ENCODE assay signal across 8 cellular contexts in the genomic region with DNA sequence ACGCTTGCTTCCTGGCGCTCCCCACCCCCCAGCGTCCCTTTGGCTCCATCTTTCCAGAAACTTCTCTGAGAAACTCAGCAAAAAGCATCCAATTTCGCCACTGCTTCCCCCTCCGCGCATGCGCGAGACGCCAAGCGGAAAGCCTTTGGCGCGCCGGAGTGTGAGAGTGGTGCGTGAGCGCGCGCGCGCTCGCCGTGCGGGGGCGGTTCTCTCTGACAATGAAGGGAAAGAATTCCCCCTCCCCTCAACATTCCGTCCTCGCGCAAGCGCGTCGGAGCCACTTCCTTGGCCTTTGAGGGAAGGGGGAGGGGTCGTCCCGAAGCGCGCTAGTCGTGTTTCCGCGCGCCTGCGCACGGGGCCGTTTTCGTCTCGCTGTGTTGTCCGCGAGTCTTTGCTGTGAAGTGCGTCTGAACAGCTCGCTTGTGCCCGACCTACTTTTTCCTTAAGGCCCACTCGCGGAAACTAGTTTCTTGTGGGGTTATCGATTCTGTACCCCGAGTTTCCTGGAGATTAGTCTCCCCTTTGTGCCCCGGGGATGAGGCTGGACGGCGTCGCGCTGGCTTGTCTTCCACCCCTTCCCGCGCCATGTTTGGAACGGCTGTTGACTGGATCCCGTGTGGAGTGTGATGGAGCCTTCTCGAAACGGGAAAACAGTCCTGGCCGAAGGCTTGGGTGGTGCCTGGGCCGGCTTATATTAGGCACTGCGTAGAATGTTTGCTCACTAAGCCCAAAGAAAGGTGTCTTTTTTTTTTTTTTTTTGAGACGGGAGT. TPM values are rescaled to one million over a fixed set of nuclear protein-coding genes. Genes with fewer than 3 reads are reported as not detected.
DNase-seq lines count a peak whose midpoint lies in the region; ATAC-seq and TF ChIP-seq lines count a peak whose summit lies in the region.

No MANE protein-coding gene starts in this region.

- peak overlapping the region; percentile 74 for H3K4me3 ChIP-seq in Karpas-422 (ENCODE audit: low read length)
- peak overlapping the region; percentile 68 to 73 (median 71) for H3K4me3 ChIP-seq in Peyer's patch
- peak overlapping the region; percentile 67 to 85 (median 76) for H3K4me3 ChIP-seq in esophagus muscularis mucosa
- H3K4me3 ChIP-seq in muscle layer of colon (ENCODE audit: low read depth in 1 of 2, low read length in 2 of 2): peak overlapping the region; percentile 84

- H3K4me2 ChIP-seq in Karpas-422 (ENCODE audit: low read depth, low read length, poor library complexity, severe bottlenecking): peak overlapping the region; percentile 99

- H2AFZ ChIP-seq in Karpas-422 (ENCODE audit: low read length): peak overlapping the region; percentile 96; the same call in 1 of the 2 replicates

- H3K36me3 ChIP-seq in Karpas-422 (ENCODE audit: insufficient read depth, low read length) (no peaks in the 10 kb centered on the region), Peyer's patch (no peaks in the 10 kb centered on the region), esophagus muscularis mucosa (no peaks in the 10 kb centered on the region), muscle layer of colon (ENCODE audit: insufficient read depth, low read length) (no peaks in the 10 kb centered on the region)

- peak; percentile 68 to 94 for TF ChIP-seq POLR2A in Peyer's patch (IDR thresholded peaks at IDR 0.05)
- peak; percentile 44 for TF ChIP-seq POLR2A in esophagus muscularis mucosa (IDR thresholded peaks at IDR 0.05; ENCODE audit: low read depth)

- 5% methylated on average over 34 of the region's 66 CpGs for WGBS in esophagus muscularis mucosa

- H3K9me2 ChIP-seq in Karpas-422 (replicated peaks; ENCODE audit: insufficient read depth, low read length): no peaks in the 10 kb centered on the region

- no peak for TF ChIP-seq EP300 in esophagus muscularis mucosa (IDR thresholded peaks at IDR 0.05)

- TF ChIP-seq CTCF in Peyer's patch (IDR thresholded peaks at IDR 0.05) (no peak), esophagus muscularis mucosa (IDR thresholded peaks at IDR 0.05) (no peak)

- peaks cover 56% of the 10 kb centered on the region for H3K4me1 ChIP-seq in Karpas-422 (ENCODE audit: low read length)
- H3K4me1 ChIP-seq in Peyer's patch: peaks cover 0 to 12% (median 0%) of the 10 kb centered on the region in 4 donors
- peaks cover 20 to 39% (median 37%) of the 10 kb centered on the region in 4 donors for H3K4me1 ChIP-seq in esophagus muscularis mucosa
- H3K4me1 ChIP-seq in muscle layer of colon (ENCODE audit: insufficient read depth, low read length): peaks cover 10% of the 10 kb centered on the region

- H3K27ac ChIP-seq in Karpas-422 (ENCODE audit: low read length): peak overlapping the region; percentile 92
- H3K27ac ChIP-seq in Peyer's patch: peak overlapping the region; percentile 96 to 99 (median 98)
- H3K27ac ChIP-seq in esophagus muscularis mucosa (replicated peaks in 1 of 4): peak overlapping the region; percentile 95 to 100 (median 100)
- H3K27ac ChIP-seq in muscle layer of colon (ENCODE audit: low read depth, low read length): peak overlapping the region; percentile 100

- peak; percentile 100 for DNase-seq in DMS53 (lab: John Stamatoyannopoulos, UW)
- DNase-seq in Karpas-422: peak; percentile 98
- peak; percentile 98 to 100 (median 99) for DNase-seq in Peyer's patch
- DNase-seq in activated T-helper 1 cell treated with Interleukin-2 at 50 U/mL for 16 hours (ENCODE audit: low read depth): peak; percentile 99
- DNase-seq in esophagus muscularis mucosa (ENCODE audit: extremely low spot score): peak; percentile 99
- peak; percentile 99 for DNase-seq in stimulated activated CD8-positive, alpha-beta memory T cell treated with anti-CD3 and anti-CD28 coated beads, Interleukin-4, amount 100 ng/mL, for 48 hours

- intact Hi-C loops in esophagus muscularis mucosa (cut with DNase I): loop anchor here (2.0 to 5.0 kb wide), 2 partner anchors 13 to 141 kb away; a partner anchor contains a TSS

- no peaks in the 10 kb centered on the region for H4K20me1 ChIP-seq in Karpas-422 (ENCODE audit: insufficient read depth, low read depth, low read length)

- no peaks in the 10 kb centered on the region for H3K79me2 ChIP-seq in Karpas-422 (ENCODE audit: low read length)

- peak overlapping the region; percentile 76 for H3K9ac ChIP-seq in Karpas-422 (ENCODE audit: low read length)
- H3K9ac ChIP-seq in muscle layer of colon (ENCODE audit: low read length): peak overlapping the region; percentile 98

- ATAC-seq in GM21737 (IDR thresholded peaks at IDR 0.05; ENCODE audit: unreplicated experiment): peak; percentile 50

- no peaks in the 10 kb centered on the region for H3K9me3 ChIP-seq in Karpas-422 (ENCODE audit: low read length)
- no peaks in the 10 kb centered on the region for H3K9me3 ChIP-seq in Peyer's patch
- H3K9me3 ChIP-seq in esophagus muscularis mucosa: no peaks in the 10 kb centered on the region
- H3K9me3 ChIP-seq in muscle layer of colon (ENCODE audit: low read length): no peaks in the 10 kb centered on the region

- no peaks in the 10 kb centered on the region for H3K27me3 ChIP-seq in Karpas-422 (ENCODE audit: low read length)
- no peaks in the 10 kb centered on the region for H3K27me3 ChIP-seq in Peyer's patch
- H3K27me3 ChIP-seq in esophagus muscularis mucosa: peaks cover 0 to 3% (median 0%) of the 10 kb centered on the region in 4 donors
- H3K27me3 ChIP-seq in muscle layer of colon (ENCODE audit: control insufficient read depth in 1 of 2, insufficient read depth in 2 of 2, low read length in 2 of 2): no peaks in the 10 kb centered on the region

RNA-seq across cellular contexts. Expression of a gene that starts 11.6 kb away (rescaled TPM):
- 17.9 and 26.8 TPM in 2 replicates for total RNA-seq in Karpas-422 (2014; rRNA removed; shearing (Covaris generic); ENCODE audit: low replicate concordance)
- total RNA-seq in Peyer's patch: 10 to 100 TPM; 51.8 to 94.9 (median 61.5) TPM
- 10 to 100 TPM; 34.6 to 49.9 (median 44.7) TPM for total RNA-seq in esophagus muscularis mucosa

RNA-seq across cellular contexts. Expression of a gene that starts 28.5 kb away (rescaled TPM):
- total RNA-seq in Karpas-422 (2014; rRNA removed; shearing (Covaris generic); ENCODE audit: low replicate concordance): 5.4 and 6.4 TPM in 2 replicates
- total RNA-seq in Peyer's patch (1 to 10 TPM; 1.3 to 2.5 (median 1.6) TPM), esophagus muscularis mucosa (1 to 10 TPM in 2 of 4 donors, under 1 TPM in 2; 0.52 to 1.3 (median 0.95) TPM)

Comparison
In these comparisons a context has a peak if more than half of its experiments do, and no peak if none do; other contexts are left out.
1. Peak in every context shown above with its lines: DNase-seq, ATAC-seq, H3K4me3 ChIP-seq and H3K27ac ChIP-seq.